ENCODE assay signal across 9 cellular contexts in genomic region chr1:203649551-203650011, GRCh38. TPM values are rescaled to one million over a fixed set of nuclear protein-coding genes. Genes with fewer than 3 reads are reported as not detected.
DNase-seq lines count a peak whose midpoint lies in the region; ATAC-seq, FAIRE-seq and TF ChIP-seq lines count a peak whose summit lies in the region.
"Had no signal": no experiment of that assay in that cellular context is flagged by ENCODE, and none has a peak within 500 bp of the region (broad histone marks: within the 10 kb centered on the region; RNA-seq: fewer than 3 reads in every experiment).

No MANE protein-coding gene starts in this region.

- no peaks in the 10 kb centered on the region for H3K9me3 ChIP-seq in CD8-positive, alpha-beta memory T cell (ENCODE audit: low read length)
- H3K9me3 ChIP-seq in T-helper 17 cell (ENCODE audit: control insufficient read depth, low read length, poor library complexity, severe bottlenecking), result no peaks in the 10 kb centered on the region
- no peaks in the 10 kb centered on the region for H3K9me3 ChIP-seq in fibroblast of lung (ENCODE audit: control insufficient read depth, insufficient read depth, low read depth, low read length)
- H3K9me3 ChIP-seq in thymus (ENCODE audit: control insufficient read depth), result no peaks in the 10 kb centered on the region
- no peaks in the 10 kb centered on the region for H3K9me3 ChIP-seq in small intestine (ENCODE audit: control insufficient read depth, low read depth)
- H3K9me3 ChIP-seq: right lobe of liver had no signal

- peaks cover 72 to 87% (median 82%) of the 10 kb centered on the region in 3 donors for H3K4me1 Mint-ChIP-seq in CD8-positive, alpha-beta memory T cell
- peaks cover 58% of the 10 kb centered on the region for H3K4me1 Mint-ChIP-seq in T-helper 17 cell

- no peaks in the 10 kb centered on the region for H3K36me3 ChIP-seq in CD8-positive, alpha-beta memory T cell (ENCODE audit: insufficient read depth, low read length)
- H3K36me3 ChIP-seq in fibroblast of lung (ENCODE audit: control insufficient read depth, insufficient read depth, low read length), result no peaks in the 10 kb centered on the region
- H3K36me3 ChIP-seq in thymus (ENCODE audit: control insufficient read depth, insufficient read depth), result no peaks in the 10 kb centered on the region
- H3K36me3 ChIP-seq in small intestine (ENCODE audit: control insufficient read depth in 2 of 2, insufficient read depth in 2 of 2, low read length in 2 of 2), result no peaks in the 10 kb centered on the region
- H3K36me3 ChIP-seq: right lobe of liver had no signal

- CTCF ChIA-PET in CD8-positive, alpha-beta memory T cell (lab: Charles Lee), result interaction anchor here (1.7 to 3.1 kb wide), 2 partner anchors 23 to 24 kb away, joined by 5 to 16 read pairs; partner anchors contain the start of gene ATP2B4

- 75% methylated on average over 7 of the region's 7 CpGs for WGBS in thymus
- 65 to 82% (median 72%) methylated on average over 7 of the region's 7 CpGs for WGBS in small intestine, 3 donors

- peak overlapping the region; percentile 93 to 100 (median 97) for H3K27ac Mint-ChIP-seq in CD8-positive, alpha-beta memory T cell
- peak overlapping the region; percentile 98 for H3K27ac Mint-ChIP-seq in T-helper 17 cell

- FAIRE-seq in H54 (lab: Jason Lieb, UNC), result no peak
- no peak for FAIRE-seq in small intestine (lab: Jason Lieb, UNC)

- H3K9ac ChIP-seq in fibroblast of lung (ENCODE audit: insufficient read depth, low read length), result no peak overlapping the region

- no peak overlapping the region for H2AFZ ChIP-seq in fibroblast of lung (ENCODE audit: low read length)

- peaks cover 4% of the 10 kb centered on the region for H4K20me1 ChIP-seq in fibroblast of lung (ENCODE audit: control insufficient read depth, extremely low read depth, insufficient read depth, low read length)

- H3K27me3 ChIP-seq in CD8-positive, alpha-beta memory T cell (ENCODE audit: insufficient read depth, low read length, poor library complexity, severe bottlenecking), result no peaks in the 10 kb centered on the region
- H3K27me3 ChIP-seq in fibroblast of lung (ENCODE audit: control insufficient read depth, insufficient read depth, low read length) (no peaks in the 10 kb centered on the region), thymus (ENCODE audit: control insufficient read depth, insufficient read depth) (no peaks in the 10 kb centered on the region), small intestine (ENCODE audit: control insufficient read depth in 2 of 2, insufficient read depth in 2 of 2, low read length in 2 of 2) (no peaks in the 10 kb centered on the region)
- H3K27me3 ChIP-seq: right lobe of liver had no signal

- H3K4me3 Mint-ChIP-seq in CD8-positive, alpha-beta memory T cell, result peak overlapping the region; percentile 68 to 93 (median 85)
- peak overlapping the region; percentile 90 for H3K4me3 Mint-ChIP-seq in T-helper 17 cell

- H3K4me1 ChIP-seq in CD8-positive, alpha-beta memory T cell (ENCODE audit: insufficient read depth, low read length), result peaks cover 60% of the 10 kb centered on the region
- H3K4me1 ChIP-seq in fibroblast of lung (ENCODE audit: control insufficient read depth, extremely low read depth, insufficient read depth, low read length) (peaks cover 29% of the 10 kb centered on the region), thymus (ENCODE audit: control insufficient read depth, insufficient read depth, low read length) (peaks cover 36% of the 10 kb centered on the region), small intestine (ENCODE audit: control insufficient read depth in 2 of 2, insufficient read depth in 1 of 2, low read depth in 1 of 2, low read length in 1 of 2) (peaks cover 0 to under 1% of the 10 kb centered on the region in 2 donors)

- no peak for TF ChIP-seq POLR2A in H54 (IDR thresholded peaks at IDR 0.05; ENCODE audit: low read depth, low read length)

- peak overlapping the region; percentile 57 for H3K27ac ChIP-seq in CD8-positive, alpha-beta memory T cell (ENCODE audit: low read depth, low read length)
- peak overlapping the region; percentile 70 for H3K27ac ChIP-seq in fibroblast of lung (ENCODE audit: insufficient read depth, low read length)
- peak overlapping the region; percentile 82 for H3K27ac ChIP-seq in thymus (ENCODE audit: low read depth)
- H3K27ac ChIP-seq in small intestine (ENCODE audit: low read depth in 1 of 2, low read length in 1 of 2), result peak overlapping the region in 1 of 2 donors; percentile 84

- no peak overlapping the region for H3K4me2 ChIP-seq in fibroblast of lung (ENCODE audit: extremely low read depth, insufficient read depth, low read length)

- no peak for TF ChIP-seq CTCF in fibroblast of lung (conservative IDR thresholded peaks at IDR 0.05 in 1 of 2, IDR thresholded peaks at IDR 0.05 in 1 of 2; ENCODE audit: low read depth in 1 of 2, low read length in 2 of 2)

- peak overlapping the region; percentile 32 for H3K4me3 ChIP-seq in CD8-positive, alpha-beta memory T cell (ENCODE audit: low read length)
- H3K4me3 ChIP-seq in fibroblast of lung (replicated peaks in 1 of 4; ENCODE audit: control extremely low read depth in 1 of 4, insufficient read depth in 1 of 4, low read depth in 3 of 4, low read length in 4 of 4) (no peak overlapping the region), thymus (ENCODE audit: low read length) (no peak overlapping the region), small intestine (ENCODE audit: low read depth in 1 of 2, low read length in 2 of 2) (no peak overlapping the region)

- H3K9me3 Mint-ChIP-seq in CD8-positive, alpha-beta memory T cell, result no peaks in the 10 kb centered on the region

- peaks cover 95% of the 10 kb centered on the region for H3K79me2 ChIP-seq in fibroblast of lung (ENCODE audit: control insufficient read depth, insufficient read depth, low read length)

- ATAC-seq in GM21786 (IDR thresholded peaks at IDR 0.05; ENCODE audit: unreplicated experiment) (peak; percentile 32), T-helper 17 cell (peak; percentile 61)

- POLR2A ChIA-PET in CD8-positive, alpha-beta memory T cell (lab: Charles Lee), result interaction anchor here (0.8 to 1.6 kb wide), 4 partner anchors 23 to 33 kb away, joined by 3 to 11 read pairs (median 6); partner anchors contain the start of gene ATP2B4

- peaks cover 0 to 13% (median 1%) of the 10 kb centered on the region in 3 donors for H3K36me3 Mint-ChIP-seq in CD8-positive, alpha-beta memory T cell
- no peaks in the 10 kb centered on the region for H3K36me3 Mint-ChIP-seq in T-helper 17 cell (ENCODE audit: low read depth)

- DNase-seq in CD8-positive, alpha-beta memory T cell, result peak in 4 of 5 donors; percentile 34 to 68 (median 49)
- DNase-seq in T-helper 17 cell (peak in 2 of 3 donors; percentile 25 to 55), fibroblast of lung (ENCODE audit: low read depth in 2 of 2) (no peak), medulla oblongata (ENCODE audit: extremely low spot score) (no peak), H54 (ENCODE audit: insufficient read length, low spot score) (no peak), small intestine (no peak)

- no peaks in the 10 kb centered on the region for H3K27me3 Mint-ChIP-seq in CD8-positive, alpha-beta memory T cell
- H3K27me3 Mint-ChIP-seq in T-helper 17 cell, result no peaks in the 10 kb centered on the region

RNA-seq across cellular contexts. Expression of gene ATP2B4, which starts 22.9 kb away (rescaled TPM):
- 10 to 100 TPM; 26.8 to 28.9 TPM for total RNA-seq in CD8-positive, alpha-beta memory T cell
- 37.7 TPM for polyA plus RNA-seq in CD8-positive, alpha-beta memory T cell
- total RNA-seq in T-helper 17 cell (10 to 100 TPM; 92.5 to 99.2 TPM), fibroblast of lung (143 and 302 TPM in 2 replicates)
- polyA plus RNA-seq in fibroblast of lung (265 and 328 TPM in 2 replicates), thymus (35.5 TPM), small intestine (10 to 100 TPM in 1 of 3 donors, 1 to 10 TPM in 2; 3.5 to 21.8 (median 5.1) TPM)
- polyA plus RNA-seq in fibroblast of lung (2012), result 168 and 218 TPM in 2 replicates
- 583 and 648 TPM in 2 replicates for polyA minus RNA-seq in fibroblast of lung (ENCODE audit: low replicate concordance)

Comparison
In these comparisons a context has a peak if more than half of its experiments do, and no peak if none do; other contexts are left out.
1. DNase-seq: peak in CD8-positive, alpha-beta memory T cell (4 of 5) and T-helper 17 cell (2 of 3); none in fibroblast of lung (0 of 2), medulla oblongata (single experiment), H54 (single experiment) and small intestine (single experiment).